17 cellular contexts compared by ENCODE assay signal in genomic region chr12:24244231-24244630, GRCh38.
DNase-seq lines count a peak whose midpoint lies in the region; ATAC-seq, FAIRE-seq and TF ChIP-seq lines count a peak whose summit lies in the region.
"Had no signal": no experiment of that assay in that cellular context is flagged by ENCODE, and none has a peak within 500 bp of the region (broad histone marks: within the 10 kb centered on the region; RNA-seq: fewer than 3 reads in every experiment).

No MANE protein-coding gene starts in this region.

- H3K36me3 ChIP-seq in H1 (ENCODE audit: control insufficient read depth in 2 of 4, insufficient read depth in 4 of 4, low read length in 3 of 4) (no peaks in the 10 kb centered on the region), prostate gland (no peaks in the 10 kb centered on the region)

- 88% methylated on average over 4 of the region's 4 CpGs; no CpG with 5 or more reads in 1 of the 2 experiments for WGBS in H1 (ENCODE audit: extremely low coverage in 1 of 2, insufficient coverage in 1 of 2, insufficient read length in 1 of 2, insufficient replicate concordance in 2 of 2, low coverage in 1 of 2, low lambda C conversion rate in 2 of 2, missing lambda C conversion rate in 1 of 2), 2 experiments
- 92% methylated on average over 4 of the region's 4 CpGs for WGBS in prostate gland

- no peaks in the 10 kb centered on the region for H3K27me3 Mint-ChIP-seq in stimulated activated memory B cell treated with anti-CD40 and anti-IgM and Interleukin-4, amounts not matched to agents 10 μg/mL and 1 μg/mL and 100 μg/mL, for 72 hours

- H2AK5ac ChIP-seq in H1 (ENCODE audit: low read depth, low read length), result peak overlapping the region; percentile 46; the same call in 1 of the 2 replicates

- H3K4me2 ChIP-seq in H1 (ENCODE audit: insufficient read depth in 1 of 2, low read depth in 2 of 2, low read length in 2 of 2), result no peak overlapping the region

- H3K18ac ChIP-seq in H1 (ENCODE audit: extremely low read depth, low read length), result no peak overlapping the region

- TF ChIP-seq CTCF in H1 (IDR thresholded peaks at IDR 0.05; ENCODE audit: control extremely low read depth in 1 of 3, insufficient read depth in 1 of 3, low read depth in 1 of 3, low read length in 3 of 3), result no peak
- TF ChIP-seq CTCF in prostate gland (IDR thresholded peaks at IDR 0.05), result no peak

- no peak for TF ChIP-seq EP300 in H1 (IDR thresholded peaks at IDR 0.05; ENCODE audit: borderline replicate concordance in 1 of 2, low read depth in 2 of 2, low read length in 2 of 2)

- FAIRE-seq in H1 (lab: Jason Lieb, UNC), result no peak
- FAIRE-seq: D721Med, HepG2 had no signal

- H3K27ac Mint-ChIP-seq in stimulated activated memory B cell treated with anti-CD40 and anti-IgM and Interleukin-4, amounts not matched to agents 10 μg/mL and 1 μg/mL and 100 μg/mL, for 72 hours, result no peak overlapping the region
- H3K27ac Mint-ChIP-seq: CD14-positive monocyte; CD8-positive, alpha-beta T cell had no signal

- H3K36me3 Mint-ChIP-seq in stimulated activated memory B cell treated with anti-CD40 and anti-IgM and Interleukin-4, amounts not matched to agents 10 μg/mL and 1 μg/mL and 100 μg/mL, for 72 hours, result no peaks in the 10 kb centered on the region
- H3K36me3 Mint-ChIP-seq: CD14-positive monocyte; CD8-positive, alpha-beta T cell had no signal

- no peak overlapping the region; a peak in 1 of 7 replicates for H3K9ac ChIP-seq in H1 (replicated peaks in 1 of 4; ENCODE audit: extremely low read depth in 1 of 4, low read depth in 3 of 4, low read length in 3 of 4)

- H4K20me1 ChIP-seq in H1 (replicated peaks in 1 of 2; ENCODE audit: control insufficient read depth in 1 of 2, insufficient read depth in 2 of 2, low read length in 2 of 2), result no peaks in the 10 kb centered on the region

- no peaks in the 10 kb centered on the region for H3K79me1 ChIP-seq in H1 (ENCODE audit: low read depth, low read length)

- H3K9me3 Mint-ChIP-seq in stimulated activated memory B cell treated with anti-CD40 and anti-IgM and Interleukin-4, amounts not matched to agents 10 μg/mL and 1 μg/mL and 100 μg/mL, for 72 hours, result no peaks in the 10 kb centered on the region
- H3K9me3 Mint-ChIP-seq: CD8-positive, alpha-beta T cell had no signal

- H2AFZ ChIP-seq in H1 (ENCODE audit: low read length), result no peak overlapping the region

- H2BK12ac ChIP-seq in H1 (ENCODE audit: low read depth, low read length), result 0 out of 2 replicates have a peak overlapping the region, but pooled peaks have one; percentile 3

- no peak overlapping the region for H4K5ac ChIP-seq in H1 (ENCODE audit: insufficient read length, low read depth, low read length)

- H3K27ac ChIP-seq in H1 (ENCODE audit: low read depth, low read length) (no peak overlapping the region), prostate gland (no peak overlapping the region)
- H3K27ac ChIP-seq: 22Rv1 had no signal

- H3K4me3 ChIP-seq in H1 (ENCODE audit: extremely low read depth in 1 of 4, insufficient read depth in 2 of 4, low read depth in 3 of 4, low read length in 4 of 4) (no peak overlapping the region), prostate gland (no peak overlapping the region)

- H2BK20ac ChIP-seq in H1 (ENCODE audit: low read length), result no peak overlapping the region

- no peak overlapping the region for H2BK5ac ChIP-seq in H1 (ENCODE audit: low read depth, low read length)

- peak; percentile 12 for ATAC-seq in stimulated activated memory B cell treated with anti-CD40 and anti-IgM and Interleukin-4, amounts not matched to agents 10 μg/mL and 1 μg/mL and 100 μg/mL, for 72 hours
- no peak for ATAC-seq in GM21381 (IDR thresholded peaks at IDR 0.05; ENCODE audit: unreplicated experiment)
- ATAC-seq: CD8-positive, alpha-beta T cell; HepG2 had no signal

- no peak overlapping the region for H3K56ac ChIP-seq in H1 (replicated peaks; ENCODE audit: insufficient read length, low read depth, low read length)

- peaks cover 0 to 6% (median 3%) of the 10 kb centered on the region in 4 experiments; a peak in 2 of 7 replicates for H3K4me1 ChIP-seq in H1 (replicated peaks in 1 of 4; ENCODE audit: control insufficient read depth in 3 of 4, insufficient read depth in 4 of 4, low read length in 3 of 4)
- H3K4me1 ChIP-seq in prostate gland (replicated peaks), result no peaks in the 10 kb centered on the region

- POLR2A ChIA-PET in H1 (lab: Charles Lee; ENCODE audit: partially characterized antibody), result no interaction called here

- H2BK15ac ChIP-seq in H1 (ENCODE audit: low read length), result no peak overlapping the region

- no peaks in the 10 kb centered on the region for H3K23me2 ChIP-seq in H1 (ENCODE audit: low read depth, low read length)

- H3K4ac ChIP-seq in H1 (replicated peaks; ENCODE audit: insufficient read length, low read depth, low read length), result peak overlapping the region; percentile 1

- H3K4me3 Mint-ChIP-seq in stimulated activated memory B cell treated with anti-CD40 and anti-IgM and Interleukin-4, amounts not matched to agents 10 μg/mL and 1 μg/mL and 100 μg/mL, for 72 hours, result no peak overlapping the region
- H3K4me3 Mint-ChIP-seq: CD14-positive monocyte; CD8-positive, alpha-beta T cell had no signal

- DNase-seq in NCI-H146 (lab: John Stamatoyannopoulos, UW) (peak; percentile 7), NCI-H146 treated with DMSO at 0.1 percent for 48 hours (lab: John Stamatoyannopoulos, UW; ENCODE audit: unreplicated experiment) (no peak), H1 (ENCODE audit: low read depth in 1 of 2, low spot score in 2 of 2) (no peak), islet precursor cell (peak; percentile 61), prostate gland (ENCODE audit: low spot score) (no peak), ureter (ENCODE audit: low spot score) (no peak)
- DNase-seq: CD8-positive, alpha-beta T cell; COR-L47; DND-41; GF-D8; H7 had no signal

- TF ChIP-seq POLR2A in H1 (IDR thresholded peaks at IDR 0.05; ENCODE audit: control extremely low read depth in 1 of 2, low read depth in 2 of 2, low read length in 2 of 2), result no peak
- no peak for TF ChIP-seq POLR2A in prostate gland (IDR thresholded peaks at IDR 0.05)

- no peak overlapping the region for H3K23ac ChIP-seq in H1 (ENCODE audit: insufficient read length)

- no peaks in the 10 kb centered on the region for H3K9me3 ChIP-seq in H1 (ENCODE audit: insufficient read depth in 2 of 2, low read depth in 1 of 2, low read length in 1 of 2)
- H3K9me3 ChIP-seq in prostate gland, result no peaks in the 10 kb centered on the region

- no peak overlapping the region for H3K14ac ChIP-seq in H1 (ENCODE audit: insufficient read length)

- H4K91ac ChIP-seq in H1 (replicated peaks; ENCODE audit: insufficient read length, low read length), result no peak overlapping the region

- no peak overlapping the region for H4K8ac ChIP-seq in H1 (ENCODE audit: extremely low read depth, insufficient read depth, low read length)

- intact Hi-C loops in prostate gland (cut with DNase I), result no loop called here

- H3K27me3 ChIP-seq in H1 (replicated peaks in 1 of 4; ENCODE audit: control insufficient read depth in 3 of 4, extremely low read depth in 1 of 4, insufficient read depth in 3 of 4, low read length in 3 of 4), result peaks cover 0 to 1% (median 0%) of the 10 kb centered on the region in 4 experiments; a peak in 1 of 7 replicates
- no peaks in the 10 kb centered on the region for H3K27me3 ChIP-seq in prostate gland (replicated peaks; ENCODE audit: insufficient read depth)

- H3K4me1 Mint-ChIP-seq in stimulated activated memory B cell treated with anti-CD40 and anti-IgM and Interleukin-4, amounts not matched to agents 10 μg/mL and 1 μg/mL and 100 μg/mL, for 72 hours, result no peaks in the 10 kb centered on the region
- H3K4me1 Mint-ChIP-seq: CD14-positive monocyte had no signal

- CTCF ChIA-PET in H1 (lab: Charles Lee; ENCODE audit: partially characterized antibody), result no interaction called here

- H2BK120ac ChIP-seq in H1 (replicated peaks; ENCODE audit: low read depth, low read length), result peak overlapping the region; percentile 84

- no peaks in the 10 kb centered on the region for H3K79me2 ChIP-seq in H1 (ENCODE audit: control insufficient read depth in 1 of 2, insufficient read depth in 2 of 2, low read length in 2 of 2)

- TF ChIP-seq RAD21 in H1 (IDR thresholded peaks at IDR 0.05 in 1 of 2, conservative IDR thresholded peaks at IDR 0.05 in 1 of 2; ENCODE audit: low read depth in 2 of 2, low read length in 2 of 2), result no peak

TF ChIP-seq in H1, 55 proteins besides CTCF, POLR2A, EP300 and RAD21:
- TF ChIP-seq GABPA (IDR thresholded peaks at IDR 0.05; ENCODE audit: borderline replicate concordance, insufficient read depth, low read length) (no peak), CEBPB (IDR thresholded peaks at IDR 0.05; ENCODE audit: low read depth, low read length) (no peak), GTF2F1 (IDR thresholded peaks at IDR 0.05; ENCODE audit: borderline replicate concordance, low read depth, low read length) (no peak), TCF12 (IDR thresholded peaks at IDR 0.05; ENCODE audit: low read depth, low read length) (no peak)

Comparison
In these comparisons a context has a peak if more than half of its experiments do, and no peak if none do; other contexts are left out.
1. DNase-seq: peak in NCI-H146 (single experiment) and islet precursor cell (single experiment); none in NCI-H146 treated with DMSO at 0.1 percent for 48 hours (single experiment), H1 (0 of 2), prostate gland (single experiment) and ureter (single experiment).